8 cellular contexts compared by ENCODE assay signal in genomic region chr11:134037093-134037908, GRCh38. TPM values are rescaled to one million over a fixed set of nuclear protein-coding genes. Genes with fewer than 3 reads are reported as not detected.
DNase-seq lines count a peak whose midpoint lies in the region; ATAC-seq lines count a peak whose summit lies in the region.

No MANE protein-coding gene starts in this region.

- H3K4me3 Mint-ChIP-seq in activated CD4-positive, alpha-beta T cell treated with anti-CD3 and anti-CD28 coated beads, Interleukin-2, amount 10 ng/mL, durations not matched to agents 7 days and 5 days = peak overlapping the region; percentile 84

- DNase-seq in DMS79 (lab: John Stamatoyannopoulos, UW) = peak; percentile 59
- DNase-seq in MG63 = peak; percentile 81
- DNase-seq in activated CD4-positive, alpha-beta T cell treated with anti-CD3 and anti-CD28 coated beads, Interleukin-2, amount 10 ng/mL, durations not matched to agents 7 days and 5 days = peak; percentile 65
- DNase-seq in medulla oblongata (ENCODE audit: extremely low spot score) = peak; percentile 56
- peak; percentile 72 for DNase-seq in stimulated activated CD8-positive, alpha-beta memory T cell treated with anti-CD3 and anti-CD28 coated beads, Interleukin-4, amount 100 ng/mL, for 48 hours
- no peak for DNase-seq in NOMO-1 treated with dmso at 0.1 percent for 144 hours (lab: John Stamatoyannopoulos, UW; ENCODE audit: unreplicated experiment)

- 1% methylated on average over 51 of the region's 51 CpGs for WGBS in ectodermal cell, 2 experiments

- H3K9me3 Mint-ChIP-seq in activated CD4-positive, alpha-beta T cell treated with anti-CD3 and anti-CD28 coated beads, Interleukin-2, amount 10 ng/mL, durations not matched to agents 7 days and 5 days = no peaks in the 10 kb centered on the region

- peaks cover 47% of the 10 kb centered on the region for H3K4me1 ChIP-seq in ectodermal cell (ENCODE audit: control insufficient read depth, insufficient read depth, low read length)

- peaks cover 54% of the 10 kb centered on the region for H3K4me1 Mint-ChIP-seq in activated CD4-positive, alpha-beta T cell treated with anti-CD3 and anti-CD28 coated beads, Interleukin-2, amount 10 ng/mL, durations not matched to agents 7 days and 5 days

- H3K27ac Mint-ChIP-seq in activated CD4-positive, alpha-beta T cell treated with anti-CD3 and anti-CD28 coated beads, Interleukin-2, amount 10 ng/mL, durations not matched to agents 7 days and 5 days = peak overlapping the region; percentile 93

- peaks cover 5% of the 10 kb centered on the region for H3K36me3 Mint-ChIP-seq in activated CD4-positive, alpha-beta T cell treated with anti-CD3 and anti-CD28 coated beads, Interleukin-2, amount 10 ng/mL, durations not matched to agents 7 days and 5 days (ENCODE audit: low read depth)

- POLR2A ChIA-PET in activated CD4-positive, alpha-beta T cell treated with anti-CD3 and anti-CD28 coated beads, Interleukin-2, amount 10 ng/mL, durations not matched to agents 7 days and 5 days (lab: Charles Lee) = no interaction called here

- H3K9me3 ChIP-seq in MG63 = no peaks in the 10 kb centered on the region
- H3K9me3 ChIP-seq in ectodermal cell (ENCODE audit: control insufficient read depth, low read length) = no peaks in the 10 kb centered on the region

- H3K27me3 Mint-ChIP-seq in activated CD4-positive, alpha-beta T cell treated with anti-CD3 and anti-CD28 coated beads, Interleukin-2, amount 10 ng/mL, durations not matched to agents 7 days and 5 days = no peaks in the 10 kb centered on the region

- peak; percentile 66 for ATAC-seq in GM21786 (IDR thresholded peaks at IDR 0.05; ENCODE audit: unreplicated experiment)

- CTCF ChIA-PET in activated CD4-positive, alpha-beta T cell treated with anti-CD3 and anti-CD28 coated beads, Interleukin-2, amount 10 ng/mL, durations not matched to agents 7 days and 5 days (lab: Charles Lee) = interaction anchor here (0.5 to 3.0 kb wide), 6 partner anchors 9 to 109 kb away, joined by 3 to 9 read pairs (median 4); no protein-coding TSS in a partner anchor

- H3K4me3 ChIP-seq in MG63 (peak overlapping the region; percentile 51), ectodermal cell (ENCODE audit: insufficient read depth, low read depth, low read length) (peak overlapping the region; percentile 62)

- H3K36me3 ChIP-seq in MG63 (no peaks in the 10 kb centered on the region), ectodermal cell (ENCODE audit: control insufficient read depth, insufficient read depth, low read length) (no peaks in the 10 kb centered on the region)

- no peak overlapping the region for H3K27ac ChIP-seq in ectodermal cell (ENCODE audit: insufficient read depth, low read depth, low read length, poor library complexity, severe bottlenecking)

- H3K27me3 ChIP-seq in MG63 = no peaks in the 10 kb centered on the region
- H3K27me3 ChIP-seq in ectodermal cell (ENCODE audit: control insufficient read depth, insufficient read depth, low read length, poor library complexity, severe bottlenecking) = no peaks in the 10 kb centered on the region

RNA-seq across cellular contexts. Expression of gene JAM3, which starts 31.6 kb away (rescaled TPM):
- 5.7 and 5.8 TPM in 2 replicates for total RNA-seq in MG63 (2014; rRNA removed; shearing (Covaris generic); ENCODE audit: low replicate concordance)
- total RNA-seq in activated CD4-positive, alpha-beta T cell treated with anti-CD3 and anti-CD28 coated beads, Interleukin-2, amount 10 ng/mL, durations not matched to agents 7 days and 5 days = 1 to 10 TPM; 4.8 to 5.0 TPM
- 81.0 TPM for polyA plus RNA-seq in ectodermal cell (2013, experiment 1 of 4)
- 80.2 TPM for polyA plus RNA-seq in ectodermal cell (2013, experiment 2 of 4)
- polyA plus RNA-seq in ectodermal cell (2013, experiment 3 of 4) = 67.5 TPM
- 74.5 TPM for polyA plus RNA-seq in ectodermal cell (2013, experiment 4 of 4)
